ENCODE assay signal across 15 cellular contexts in genomic region chr4:61273237-61273636, GRCh38.
A peak's percentile ranks its signal among the peaks of the same experiment; 100 is the strongest.
DNase-seq lines count a peak whose midpoint lies in the region; ATAC-seq, FAIRE-seq and TF ChIP-seq lines count a peak whose summit lies in the region.
"Had no signal": no experiment of that assay in that cellular context is flagged by ENCODE, and none has a peak within 500 bp of the region (broad histone marks: within the 10 kb centered on the region; RNA-seq: fewer than 3 reads in every experiment).

No MANE protein-coding gene starts in this region.

- no peak overlapping the region for H3K4me3 Mint-ChIP-seq in activated CD4-positive, alpha-beta memory T cell treated with anti-CD3 and anti-CD28 coated beads, Interleukin-2, amount 10 ng/mL, durations not matched to agents 7 days and 5 days
- H3K4me3 Mint-ChIP-seq: memory B cell had no signal

- FAIRE-seq in A549 (lab: Jason Lieb, UNC) = no peak

- no peak for TF ChIP-seq EP300 in A549 (IDR thresholded peaks at IDR 0.05)

- no peak overlapping the region for H3K4me2 ChIP-seq in A549
- H3K4me2 ChIP-seq: SK-N-SH had no signal

- no peaks in the 10 kb centered on the region for H3K9me3 ChIP-seq in A549
- no peaks in the 10 kb centered on the region for H3K9me3 ChIP-seq in right cardiac atrium (ENCODE audit: control insufficient read depth, low read length)
- H3K9me3 ChIP-seq: ovary, SK-N-SH had no signal

- DNase-seq in A549 (ENCODE audit: low read depth in 1 of 2, low spot score in 1 of 2) (peak in 1 of 2 experiments; percentile 0), LHCN-M2 (ENCODE audit: low read depth) (peak; percentile 4), brain microvascular endothelial cell (peak; percentile 0), right cardiac atrium (no peak), nucleus accumbens (lab: John Stamatoyannopoulos, UW) (no peak), foreskin melanocyte (no peak)
- no peak for DNase-seq in activated CD4-positive, alpha-beta memory T cell treated with anti-CD3 and anti-CD28 coated beads, Interleukin-2, amount 10 ng/mL, durations not matched to agents 7 days and 5 days
- DNase-seq: activated naive CD4-positive, alpha-beta T cell treated with anti-CD3 and anti-CD28 coated beads, Interleukin-2, amount 50 U/mL, for 16 hours; GOT3; NCI-H2171; ovary; SK-N-SH; WERI-Rb-1 had no signal

- TF ChIP-seq CTCF in A549 (IDR thresholded peaks at IDR 0.05) (no peak), brain microvascular endothelial cell (IDR thresholded peaks at IDR 0.05; ENCODE audit: low read depth, low read length, missing control alignments) (no peak)

- CTCF ChIA-PET in A549 (lab: Yijun Ruan, JAX) = no interaction called here
- CTCF ChIA-PET in activated CD4-positive, alpha-beta memory T cell treated with anti-CD3 and anti-CD28 coated beads, Interleukin-2, amount 10 ng/mL, durations not matched to agents 7 days and 5 days (lab: Charles Lee) = no interaction called here

- TF ChIP-seq POLR2A in A549 (IDR thresholded peaks at IDR 0.05; ENCODE audit: low read length) = no peak

- POLR2A ChIA-PET in A549 (lab: Yijun Ruan, JAX) = no interaction called here
- POLR2A ChIA-PET in activated CD4-positive, alpha-beta memory T cell treated with anti-CD3 and anti-CD28 coated beads, Interleukin-2, amount 10 ng/mL, durations not matched to agents 7 days and 5 days (lab: Charles Lee) = no interaction called here

- in situ Hi-C loops in brain microvascular endothelial cell (cut with HindIII; ENCODE audit: low pct_ligation_motif_present, low sequenced_read_pairs) = no loop called here

- H3K27me3 ChIP-seq in brain microvascular endothelial cell (replicated peaks) (no peaks in the 10 kb centered on the region), right cardiac atrium (ENCODE audit: control insufficient read depth, insufficient read depth) (no peaks in the 10 kb centered on the region)
- H3K27me3 ChIP-seq: ovary had no signal

- ATAC-seq in A549 (no peak), right cardiac atrium (peak; percentile 60 to 68), GM18867 (IDR thresholded peaks at IDR 0.05; ENCODE audit: unreplicated experiment) (no peak)

- H3K27ac ChIP-seq in A549 (no peak overlapping the region), brain microvascular endothelial cell (no peak overlapping the region), right cardiac atrium (ENCODE audit: low read length) (no peak overlapping the region)
- H3K27ac ChIP-seq: ovary, WERI-Rb-1 had no signal

- intact Hi-C loops in right cardiac atrium (cut with DNase I) = no loop called here

- WGBS in A549 (ENCODE audit: missing lambda C conversion rate) = 35% methylated on average over 6 of the region's 6 CpGs
- WGBS in right cardiac atrium = 59% methylated on average over 6 of the region's 6 CpGs

- H3K4me1 ChIP-seq in A549 (no peaks in the 10 kb centered on the region), right cardiac atrium (ENCODE audit: control insufficient read depth, insufficient read depth, low read length) (no peaks in the 10 kb centered on the region)

- no peaks in the 10 kb centered on the region for H3K27me3 Mint-ChIP-seq in activated CD4-positive, alpha-beta memory T cell treated with anti-CD3 and anti-CD28 coated beads, Interleukin-2, amount 10 ng/mL, durations not matched to agents 7 days and 5 days
- H3K27me3 Mint-ChIP-seq: memory B cell had no signal

- no peak for TF ChIP-seq RAD21 in A549 (conservative IDR thresholded peaks at IDR 0.05 in 1 of 2, IDR thresholded peaks at IDR 0.05 in 1 of 2)

- H3K36me3 Mint-ChIP-seq in activated CD4-positive, alpha-beta memory T cell treated with anti-CD3 and anti-CD28 coated beads, Interleukin-2, amount 10 ng/mL, durations not matched to agents 7 days and 5 days (ENCODE audit: low read depth) = no peaks in the 10 kb centered on the region
- H3K36me3 Mint-ChIP-seq: memory B cell had no signal

- no peak overlapping the region for H3K27ac Mint-ChIP-seq in activated CD4-positive, alpha-beta memory T cell treated with anti-CD3 and anti-CD28 coated beads, Interleukin-2, amount 10 ng/mL, durations not matched to agents 7 days and 5 days
- H3K27ac Mint-ChIP-seq: memory B cell had no signal

- H3K36me3 ChIP-seq in brain microvascular endothelial cell (replicated peaks) = no peaks in the 10 kb centered on the region
- H3K36me3 ChIP-seq: ovary, WERI-Rb-1 had no signal

- H3K4me1 Mint-ChIP-seq in activated CD4-positive, alpha-beta memory T cell treated with anti-CD3 and anti-CD28 coated beads, Interleukin-2, amount 10 ng/mL, durations not matched to agents 7 days and 5 days = no peaks in the 10 kb centered on the region
- H3K4me1 Mint-ChIP-seq: memory B cell had no signal

- no peaks in the 10 kb centered on the region for H3K9me3 Mint-ChIP-seq in activated CD4-positive, alpha-beta memory T cell treated with anti-CD3 and anti-CD28 coated beads, Interleukin-2, amount 10 ng/mL, durations not matched to agents 7 days and 5 days
- H3K9me3 Mint-ChIP-seq: memory B cell had no signal

- H3K4me3 ChIP-seq in A549 (no peak overlapping the region), brain microvascular endothelial cell (ENCODE audit: low read depth, low read length) (no peak overlapping the region), right cardiac atrium (ENCODE audit: low read length) (no peak overlapping the region)
- H3K4me3 ChIP-seq: ovary had no signal

TF ChIP-seq in A549, 52 proteins besides CTCF, POLR2A, EP300 and RAD21:
- TF ChIP-seq CEBPB (IDR thresholded peaks at IDR 0.05) (peak; percentile 26 to 39; a peak in 1 of 4 replicates), SREBF2 (IDR thresholded peaks at IDR 0.05) (no peak), E2F6 (IDR thresholded peaks at IDR 0.05; ENCODE audit: borderline replicate concordance, low read depth) (no peak)

Comparison
In these comparisons a context has a peak if more than half of its experiments do, and no peak if none do; other contexts are left out.
1. ATAC-seq: peak in right cardiac atrium (2 of 2); none in A549 (0 of 2) and GM18867 (single experiment).
2. DNase-seq: peak in LHCN-M2 (single experiment) and brain microvascular endothelial cell (single experiment); none in right cardiac atrium (0 of 3), nucleus accumbens (0 of 56), foreskin melanocyte (single experiment) and activated CD4-positive, alpha-beta memory T cell treated with anti-CD3 and anti-CD28 coated beads, Interleukin-2, amount 10 ng/mL, durations not matched to agents 7 days and 5 days (single experiment).